In the genomic region with DNA sequence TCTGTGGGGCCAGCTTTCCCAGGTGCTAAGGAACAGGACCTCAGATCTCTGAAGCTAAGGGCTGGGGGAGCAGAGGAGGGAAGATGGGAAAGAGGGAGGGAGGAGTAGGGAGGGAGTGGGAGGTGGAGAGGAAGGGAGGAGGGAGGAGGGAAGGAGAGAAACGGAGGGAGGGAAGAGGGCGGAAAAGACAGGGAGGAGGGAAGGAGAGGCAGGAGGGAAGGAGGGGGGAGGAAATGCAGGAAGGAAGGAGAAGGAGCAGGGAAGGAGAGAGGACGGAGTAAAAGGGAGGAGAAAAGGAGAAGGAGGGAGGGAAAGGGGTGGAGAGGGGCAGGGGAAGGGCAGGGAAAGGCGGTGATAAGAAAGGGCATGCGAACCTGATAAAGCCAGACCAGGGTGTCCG, we compare ENCODE assay signal across 1 cellular context.
TF ChIP-seq lines count a peak whose summit lies in the region.

No MANE protein-coding gene starts in this region.

TF ChIP-seq in HEK293, 187 proteins besides CTCF, POLR2A, EP300 and RAD21 (continued from another document):
- TF ChIP-seq, protein P1, sequence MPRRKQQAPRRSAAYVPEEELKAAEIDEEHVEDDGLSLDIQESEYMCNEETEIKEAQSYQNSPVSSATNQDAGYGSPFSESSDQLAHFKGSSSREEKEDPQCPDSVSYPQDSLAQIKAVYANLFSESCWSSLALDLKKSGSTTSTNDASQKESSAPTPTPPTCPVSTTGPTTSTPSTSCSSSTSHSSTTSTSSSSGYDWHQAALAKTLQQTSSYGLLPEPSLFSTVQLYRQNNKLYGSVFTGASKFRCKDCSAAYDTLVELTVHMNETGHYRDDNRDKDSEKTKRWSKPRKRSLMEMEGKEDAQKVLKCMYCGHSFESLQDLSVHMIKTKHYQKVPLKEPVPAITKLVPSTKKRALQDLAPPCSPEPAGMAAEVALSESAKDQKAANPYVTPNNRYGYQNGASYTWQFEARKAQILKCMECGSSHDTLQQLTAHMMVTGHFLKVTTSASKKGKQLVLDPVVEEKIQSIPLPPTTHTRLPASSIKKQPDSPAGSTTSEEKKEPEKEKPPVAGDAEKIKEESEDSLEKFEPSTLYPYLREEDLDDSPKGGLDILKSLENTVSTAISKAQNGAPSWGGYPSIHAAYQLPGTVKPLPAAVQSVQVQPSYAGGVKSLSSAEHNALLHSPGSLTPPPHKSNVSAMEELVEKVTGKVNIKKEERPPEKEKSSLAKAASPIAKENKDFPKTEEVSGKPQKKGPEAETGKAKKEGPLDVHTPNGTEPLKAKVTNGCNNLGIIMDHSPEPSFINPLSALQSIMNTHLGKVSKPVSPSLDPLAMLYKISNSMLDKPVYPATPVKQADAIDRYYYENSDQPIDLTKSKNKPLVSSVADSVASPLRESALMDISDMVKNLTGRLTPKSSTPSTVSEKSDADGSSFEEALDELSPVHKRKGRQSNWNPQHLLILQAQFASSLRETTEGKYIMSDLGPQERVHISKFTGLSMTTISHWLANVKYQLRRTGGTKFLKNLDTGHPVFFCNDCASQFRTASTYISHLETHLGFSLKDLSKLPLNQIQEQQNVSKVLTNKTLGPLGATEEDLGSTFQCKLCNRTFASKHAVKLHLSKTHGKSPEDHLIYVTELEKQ (tag by site-specific recombination; IDR thresholded peaks at IDR 0.05; ENCODE audit: borderline replicate concordance) = no peak
- TF ChIP-seq YY1 (tag by site-specific recombination; IDR thresholded peaks at IDR 0.05) = no peak
- TF ChIP-seq ZNF239 (tag by site-specific recombination; IDR thresholded peaks at IDR 0.05) = no peak
- TF ChIP-seq ZFP3 (tag by site-specific recombination; IDR thresholded peaks at IDR 0.05; ENCODE audit: low read depth) = no peak
- no peak for TF ChIP-seq ZNF146 (tag by site-specific recombination; IDR thresholded peaks at IDR 0.05)
- TF ChIP-seq ZNF24 (tag by site-specific recombination; IDR thresholded peaks at IDR 0.05) = no peak
- TF ChIP-seq ZNF677 (tag by site-specific recombination; IDR thresholded peaks at IDR 0.05) = no peak
- TF ChIP-seq, protein P2, sequence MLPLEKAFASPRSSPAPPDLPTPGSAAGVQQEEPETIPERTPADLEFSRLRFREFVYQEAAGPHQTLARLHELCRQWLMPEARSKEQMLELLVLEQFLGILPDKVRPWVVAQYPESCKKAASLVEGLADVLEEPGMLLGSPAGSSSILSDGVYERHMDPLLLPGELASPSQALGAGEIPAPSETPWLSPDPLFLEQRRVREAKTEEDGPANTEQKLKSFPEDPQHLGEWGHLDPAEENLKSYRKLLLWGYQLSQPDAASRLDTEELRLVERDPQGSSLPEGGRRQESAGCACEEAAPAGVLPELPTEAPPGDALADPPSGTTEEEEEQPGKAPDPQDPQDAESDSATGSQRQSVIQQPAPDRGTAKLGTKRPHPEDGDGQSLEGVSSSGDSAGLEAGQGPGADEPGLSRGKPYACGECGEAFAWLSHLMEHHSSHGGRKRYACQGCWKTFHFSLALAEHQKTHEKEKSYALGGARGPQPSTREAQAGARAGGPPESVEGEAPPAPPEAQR (tag by site-specific recombination; IDR thresholded peaks at IDR 0.05) = no peak
- TF ChIP-seq, protein P3, sequence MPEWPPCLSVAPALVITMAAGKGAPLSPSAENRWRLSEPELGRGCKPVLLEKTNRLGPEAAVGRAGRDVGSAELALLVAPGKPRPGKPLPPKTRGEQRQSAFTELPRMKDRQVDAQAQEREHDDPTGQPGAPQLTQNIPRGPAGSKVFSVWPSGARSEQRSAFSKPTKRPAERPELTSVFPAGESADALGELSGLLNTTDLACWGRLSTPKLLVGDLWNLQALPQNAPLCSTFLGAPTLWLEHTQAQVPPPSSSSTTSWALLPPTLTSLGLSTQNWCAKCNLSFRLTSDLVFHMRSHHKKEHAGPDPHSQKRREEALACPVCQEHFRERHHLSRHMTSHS (tag by site-specific recombination; IDR thresholded peaks at IDR 0.05) = no peak
- no peak for TF ChIP-seq ZNF623 (tag by site-specific recombination; IDR thresholded peaks at IDR 0.05)
- no peak for TF ChIP-seq ZNF777 (tag by site-specific recombination; IDR thresholded peaks at IDR 0.05; ENCODE audit: borderline replicate concordance)
- TF ChIP-seq, protein P4, sequence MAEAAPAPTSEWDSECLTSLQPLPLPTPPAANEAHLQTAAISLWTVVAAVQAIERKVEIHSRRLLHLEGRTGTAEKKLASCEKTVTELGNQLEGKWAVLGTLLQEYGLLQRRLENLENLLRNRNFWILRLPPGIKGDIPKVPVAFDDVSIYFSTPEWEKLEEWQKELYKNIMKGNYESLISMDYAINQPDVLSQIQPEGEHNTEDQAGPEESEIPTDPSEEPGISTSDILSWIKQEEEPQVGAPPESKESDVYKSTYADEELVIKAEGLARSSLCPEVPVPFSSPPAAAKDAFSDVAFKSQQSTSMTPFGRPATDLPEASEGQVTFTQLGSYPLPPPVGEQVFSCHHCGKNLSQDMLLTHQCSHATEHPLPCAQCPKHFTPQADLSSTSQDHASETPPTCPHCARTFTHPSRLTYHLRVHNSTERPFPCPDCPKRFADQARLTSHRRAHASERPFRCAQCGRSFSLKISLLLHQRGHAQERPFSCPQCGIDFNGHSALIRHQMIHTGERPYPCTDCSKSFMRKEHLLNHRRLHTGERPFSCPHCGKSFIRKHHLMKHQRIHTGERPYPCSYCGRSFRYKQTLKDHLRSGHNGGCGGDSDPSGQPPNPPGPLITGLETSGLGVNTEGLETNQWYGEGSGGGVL (tag by site-specific recombination; IDR thresholded peaks at IDR 0.05) = peak; percentile 81
- no peak for TF ChIP-seq ZNF19 (tag by site-specific recombination; IDR thresholded peaks at IDR 0.05; ENCODE audit: low read depth)
- TF ChIP-seq RBAK (tag by site-specific recombination; IDR thresholded peaks at IDR 0.05) = no peak
- no peak for TF ChIP-seq FEZF1 (tag by site-specific recombination; IDR thresholded peaks at IDR 0.05)
- TF ChIP-seq WT1 (tag by site-specific recombination; IDR thresholded peaks at IDR 0.05) = peak; percentile 81
- peak; percentile 82 for TF ChIP-seq SP3 (tag by site-specific recombination; IDR thresholded peaks at IDR 0.05)
- TF ChIP-seq SETDB1 (IDR thresholded peaks at IDR 0.05; ENCODE audit: insufficient read length, low read length) = no peak
- TF ChIP-seq ZNF555 (tag by site-specific recombination; conservative IDR thresholded peaks at IDR 0.05) = no peak
- TF ChIP-seq KLF16 (tag by site-specific recombination; IDR thresholded peaks at IDR 0.05) = no peak
- no peak for TF ChIP-seq ZNF266 (tag by site-specific recombination; IDR thresholded peaks at IDR 0.05; ENCODE audit: low read depth)
- no peak for TF ChIP-seq SP7 (tag by site-specific recombination; IDR thresholded peaks at IDR 0.05)
- no peak for TF ChIP-seq ZNF48 (tag by site-specific recombination; IDR thresholded peaks at IDR 0.05)
- TF ChIP-seq EGR2 (tag by site-specific recombination; IDR thresholded peaks at IDR 0.05; ENCODE audit: low read depth) = peak; percentile 95
- peak; percentile 85 for TF ChIP-seq ZFHX2 (tag by site-specific recombination; conservative IDR thresholded peaks at IDR 0.05)
- no peak for TF ChIP-seq ZNF544 (tag by site-specific recombination; IDR thresholded peaks at IDR 0.05)
- TF ChIP-seq KLF1 (tag by site-specific recombination; IDR thresholded peaks at IDR 0.05) = peak; percentile 18; the same call in 1 of the 2 replicates
- TF ChIP-seq, protein P5, sequence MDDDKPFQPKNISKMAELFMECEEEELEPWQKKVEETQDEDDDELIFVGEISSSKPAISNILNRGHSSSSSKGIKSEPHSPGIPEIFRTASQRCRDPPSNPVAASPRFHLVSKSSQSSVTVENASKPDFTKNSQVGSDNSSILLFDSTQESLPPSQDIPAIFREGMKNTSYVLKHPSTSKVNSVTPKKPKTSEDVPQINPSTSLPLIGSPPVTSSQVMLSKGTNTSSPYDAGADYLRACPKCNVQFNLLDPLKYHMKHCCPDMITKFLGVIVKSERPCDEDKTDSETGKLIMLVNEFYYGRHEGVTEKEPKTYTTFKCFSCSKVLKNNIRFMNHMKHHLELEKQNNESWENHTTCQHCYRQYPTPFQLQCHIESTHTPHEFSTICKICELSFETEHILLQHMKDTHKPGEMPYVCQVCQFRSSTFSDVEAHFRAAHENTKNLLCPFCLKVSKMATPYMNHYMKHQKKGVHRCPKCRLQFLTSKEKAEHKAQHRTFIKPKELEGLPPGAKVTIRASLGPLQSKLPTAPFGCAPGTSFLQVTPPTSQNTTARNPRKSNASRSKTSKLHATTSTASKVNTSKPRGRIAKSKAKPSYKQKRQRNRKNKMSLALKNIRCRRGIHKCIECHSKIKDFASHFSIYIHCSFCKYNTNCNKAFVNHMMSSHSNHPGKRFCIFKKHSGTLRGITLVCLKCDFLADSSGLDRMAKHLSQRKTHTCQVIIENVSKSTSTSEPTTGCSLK (tag by site-specific recombination; IDR thresholded peaks at IDR 0.05) = no peak
- no peak for TF ChIP-seq ZNF843 (tag by site-specific recombination; IDR thresholded peaks at IDR 0.05)
- TF ChIP-seq, protein P6, sequence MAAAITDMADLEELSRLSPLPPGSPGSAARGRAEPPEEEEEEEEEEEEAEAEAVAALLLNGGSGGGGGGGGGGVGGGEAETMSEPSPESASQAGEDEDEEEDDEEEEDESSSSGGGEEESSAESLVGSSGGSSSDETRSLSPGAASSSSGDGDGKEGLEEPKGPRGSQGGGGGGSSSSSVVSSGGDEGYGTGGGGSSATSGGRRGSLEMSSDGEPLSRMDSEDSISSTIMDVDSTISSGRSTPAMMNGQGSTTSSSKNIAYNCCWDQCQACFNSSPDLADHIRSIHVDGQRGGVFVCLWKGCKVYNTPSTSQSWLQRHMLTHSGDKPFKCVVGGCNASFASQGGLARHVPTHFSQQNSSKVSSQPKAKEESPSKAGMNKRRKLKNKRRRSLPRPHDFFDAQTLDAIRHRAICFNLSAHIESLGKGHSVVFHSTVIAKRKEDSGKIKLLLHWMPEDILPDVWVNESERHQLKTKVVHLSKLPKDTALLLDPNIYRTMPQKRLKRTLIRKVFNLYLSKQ (tag by site-specific recombination; IDR thresholded peaks at IDR 0.05; ENCODE audit: borderline replicate concordance) = no peak
- no peak for TF ChIP-seq ZNF221 (tag by site-specific recombination; IDR thresholded peaks at IDR 0.05; ENCODE audit: borderline replicate concordance)
- TF ChIP-seq, protein P7, sequence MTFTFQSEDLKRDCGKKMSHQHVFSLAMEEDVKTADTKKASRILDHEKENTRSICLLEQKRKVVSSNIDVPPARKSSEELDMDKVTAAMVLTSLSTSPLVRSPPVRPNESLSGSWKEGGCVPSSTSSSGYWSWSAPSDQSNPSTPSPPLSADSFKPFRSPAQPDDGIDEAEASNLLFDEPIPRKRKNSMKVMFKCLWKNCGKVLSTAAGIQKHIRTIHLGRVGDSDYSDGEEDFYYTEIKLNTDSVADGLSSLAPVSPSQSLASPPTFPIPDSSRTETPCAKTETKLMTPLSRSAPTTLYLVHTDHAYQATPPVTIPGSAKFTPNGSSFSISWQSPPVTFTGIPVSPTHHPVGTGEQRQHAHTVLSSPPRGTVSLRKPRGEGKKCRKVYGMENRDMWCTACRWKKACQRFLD (tag by site-specific recombination; IDR thresholded peaks at IDR 0.05) = no peak
- TF ChIP-seq ZNF837 (tag by site-specific recombination; IDR thresholded peaks at IDR 0.05) = no peak
- no peak for TF ChIP-seq ZNF629 (tag by site-specific recombination; IDR thresholded peaks at IDR 0.05)
- no peak for TF ChIP-seq ZIC2 (tag by site-specific recombination; IDR thresholded peaks at IDR 0.05)
- no peak for TF ChIP-seq SALL2 (tag by site-specific recombination; IDR thresholded peaks at IDR 0.05; ENCODE audit: borderline replicate concordance)
- no peak for TF ChIP-seq ZNF610 (tag by site-specific recombination; IDR thresholded peaks at IDR 0.05; ENCODE audit: borderline replicate concordance)
- no peak for TF ChIP-seq ZNF311 (tag by site-specific recombination; IDR thresholded peaks at IDR 0.05; ENCODE audit: borderline replicate concordance)
- TF ChIP-seq ZNF558 (tag by site-specific recombination; IDR thresholded peaks at IDR 0.05) = no peak
- TF ChIP-seq ZNF394 (tag by site-specific recombination; IDR thresholded peaks at IDR 0.05; ENCODE audit: borderline replicate concordance) = no peak
- TF ChIP-seq, protein P8, sequence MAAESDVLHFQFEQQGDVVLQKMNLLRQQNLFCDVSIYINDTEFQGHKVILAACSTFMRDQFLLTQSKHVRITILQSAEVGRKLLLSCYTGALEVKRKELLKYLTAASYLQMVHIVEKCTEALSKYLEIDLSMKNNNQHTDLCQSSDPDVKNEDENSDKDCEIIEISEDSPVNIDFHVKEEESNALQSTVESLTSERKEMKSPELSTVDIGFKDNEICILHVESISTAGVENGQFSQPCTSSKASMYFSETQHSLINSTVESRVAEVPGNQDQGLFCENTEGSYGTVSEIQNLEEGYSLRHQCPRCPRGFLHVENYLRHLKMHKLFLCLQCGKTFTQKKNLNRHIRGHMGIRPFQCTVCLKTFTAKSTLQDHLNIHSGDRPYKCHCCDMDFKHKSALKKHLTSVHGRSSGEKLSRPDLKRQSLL (tag by site-specific recombination; IDR thresholded peaks at IDR 0.05) = no peak
- no peak for TF ChIP-seq ZNF830 (tag by site-specific recombination; IDR thresholded peaks at IDR 0.05; ENCODE audit: low read depth)
- peak; percentile 77 for TF ChIP-seq PRDM1 (tag by site-specific recombination; IDR thresholded peaks at IDR 0.05)
- no peak for TF ChIP-seq ZNF624 (tag by site-specific recombination; IDR thresholded peaks at IDR 0.05)
- no peak for TF ChIP-seq ZNF664 (tag by site-specific recombination; IDR thresholded peaks at IDR 0.05)
- no peak; the same call in 1 of the 2 replicates for TF ChIP-seq SP2 (tag by site-specific recombination; IDR thresholded peaks at IDR 0.05)
- TF ChIP-seq REPIN1 (tag by site-specific recombination; IDR thresholded peaks at IDR 0.05; ENCODE audit: low read depth) = no peak
- TF ChIP-seq, protein P9, sequence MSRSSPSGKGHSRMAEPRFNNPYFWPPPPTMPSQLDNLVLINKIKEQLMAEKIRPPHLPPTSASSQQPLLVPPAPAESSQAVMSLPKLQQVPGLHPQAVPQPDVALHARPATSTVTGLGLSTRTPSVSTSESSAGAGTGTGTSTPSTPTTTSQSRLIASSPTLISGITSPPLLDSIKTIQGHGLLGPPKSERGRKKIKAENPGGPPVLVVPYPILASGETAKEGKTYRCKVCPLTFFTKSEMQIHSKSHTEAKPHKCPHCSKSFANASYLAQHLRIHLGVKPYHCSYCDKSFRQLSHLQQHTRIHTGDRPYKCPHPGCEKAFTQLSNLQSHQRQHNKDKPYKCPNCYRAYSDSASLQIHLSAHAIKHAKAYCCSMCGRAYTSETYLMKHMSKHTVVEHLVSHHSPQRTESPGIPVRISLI (tag by site-specific recombination; IDR thresholded peaks at IDR 0.05) = no peak
- no peak for TF ChIP-seq ZNF658 (tag by site-specific recombination; IDR thresholded peaks at IDR 0.05)
- no peak for TF ChIP-seq ZNF792 (tag by site-specific recombination; IDR thresholded peaks at IDR 0.05)
- peak; percentile 85 for TF ChIP-seq ZNF366 (tag by site-specific recombination; conservative IDR thresholded peaks at IDR 0.05)
